In genomic region chr18:62999392-62999791, GRCh38 we compare ENCODE assay signal across 11 cellular contexts.
DNase-seq lines count a peak whose midpoint lies in the region; ATAC-seq, FAIRE-seq and TF ChIP-seq lines count a peak whose summit lies in the region.
"Had no signal": no experiment of that assay in that cellular context is flagged by ENCODE, and none has a peak within 500 bp of the region (broad histone marks: within the 10 kb centered on the region; RNA-seq: fewer than 3 reads in every experiment).

No MANE protein-coding gene starts in this region.

- intact Hi-C loops in HepG2 (cut with micrococcal nuclease; ENCODE audit: unreplicated experiment) = no loop called here

- no peak for ATAC-seq in HepG2
- ATAC-seq in omental fat pad (ENCODE audit: low FRiP score) = peak; percentile 76

- 34% methylated on average over 7 of the region's 7 CpGs for WGBS in liver
- WGBS in HepG2 (ENCODE audit: low lambda C conversion rate) = 33% methylated on average over 7 of the region's 7 CpGs

- TF ChIP-seq EP300 in HepG2 (IDR thresholded peaks at IDR 0.05; ENCODE audit: low read depth in 2 of 2, low read length in 2 of 2) (no peak), HepG2 (CRISPR knock-in tag; IDR thresholded peaks at IDR 0.05; ENCODE audit: borderline replicate concordance) (no peak)

- H3K4me1 ChIP-seq in liver (ENCODE audit: control insufficient read depth in 4 of 4, insufficient read depth in 4 of 4, low read length in 3 of 4) (peaks cover 0 to 4% (median 2%) of the 10 kb centered on the region in 4 donors), HepG2 (ENCODE audit: insufficient read depth, low read length) (0 out of 2 replicates have a peak, but pooled peaks cover 6% of the 10 kb centered on the region)

- TF ChIP-seq POLR2A in HepG2 (IDR thresholded peaks at IDR 0.05; ENCODE audit: insufficient read depth in 1 of 2, low read depth in 2 of 2, low read length in 2 of 2) = no peak

- in situ Hi-C loops in HepG2 (cut with HindIII; ENCODE audit: extremely low pct_ligation_motif_present, low pct_unique_long_range_greater_than_20kb) = loop anchor here (25.0 kb wide), 1 partner anchor 387 kb away; no protein-coding TSS in a partner anchor

- H3K36me3 ChIP-seq in liver (ENCODE audit: control insufficient read depth in 4 of 4, insufficient read depth in 3 of 4, low read depth in 1 of 4, low read length in 3 of 4) (no peaks in the 10 kb centered on the region), HepG2 (replicated peaks in 1 of 2; ENCODE audit: control insufficient read depth in 1 of 2, insufficient read depth in 2 of 2, low read length in 2 of 2) (no peaks in the 10 kb centered on the region)

- BruUV-seq in HepG2 (replicated peaks; lab: Mats Ljungman, UMichigan) = no TSS peak

- FAIRE-seq in HepG2 (lab: Jason Lieb, UNC) (no peak), frontal cortex (lab: Jason Lieb, UNC) (no peak)
- FAIRE-seq: A204.1 had no signal

- H3K9me3 ChIP-seq in liver (ENCODE audit: control insufficient read depth in 4 of 4, low read length in 3 of 4) (no peaks in the 10 kb centered on the region), HepG2 (ENCODE audit: low read length) (no peaks in the 10 kb centered on the region)

- DNase-seq in HepG2 (ENCODE audit: low spot score) (no peak), fibroblast of the aortic adventitia (ENCODE audit: low read depth) (peak; percentile 98), omental fat pad (ENCODE audit: low spot score) (no peak), NK-92 (lab: John Stamatoyannopoulos, UW; ENCODE audit: unreplicated experiment) (no peak), iPS-NIHi7 (ENCODE audit: extremely low spot score) (no peak), frontal cortex (ENCODE audit: low spot score in 2 of 2) (no peak), SIG-M5 (lab: John Stamatoyannopoulos, UW) (no peak)
- DNase-seq: activated CD4-positive, alpha-beta T cell treated with anti-CD3 and anti-CD28 coated beads, Interleukin-2, amount 50 U/mL, for 1 hour; SHP77 had no signal

- TF ChIP-seq RAD21 in liver (IDR thresholded peaks at IDR 0.05) (peak in 1 of 2 donors; percentile 16), HepG2 (CRISPR knock-in tag; IDR thresholded peaks at IDR 0.05) (no peak)

- no peaks in the 10 kb centered on the region for H3K79me2 ChIP-seq in HepG2 (ENCODE audit: insufficient read depth, low read length)

- POLR2A ChIA-PET in HepG2 (lab: Yijun Ruan, JAX) = no interaction called here

- no peaks in the 10 kb centered on the region for H4K20me1 ChIP-seq in HepG2 (ENCODE audit: insufficient read depth, low read length)

- CTCF ChIA-PET in HepG2 (lab: Yijun Ruan, JAX; ENCODE audit: low intra/inter-chr PET ratio, low total read pairs) = no interaction called here

- H3K27me3 ChIP-seq in liver (ENCODE audit: control insufficient read depth in 4 of 4, insufficient read depth in 4 of 4, low read length in 3 of 4) (no peaks in the 10 kb centered on the region), HepG2 (ENCODE audit: control insufficient read depth in 1 of 2, insufficient read depth in 2 of 2, low read length in 2 of 2) (peaks cover 3 to 18% of the 10 kb centered on the region in 2 experiments; a peak in 3 of 5 replicates)

- no peak overlapping the region for H2AFZ ChIP-seq in HepG2 (ENCODE audit: low read length)

- no peak overlapping the region for H3K4me3 ChIP-seq in liver (ENCODE audit: low read depth in 1 of 3, low read length in 3 of 3)
- no peak overlapping the region for H3K4me3 ChIP-seq in HepG2 (replicated peaks in 1 of 3; ENCODE audit: insufficient read depth in 1 of 3, low read depth in 2 of 3, low read length in 3 of 3)
- H3K4me3 ChIP-seq in fibroblast of the aortic adventitia (ENCODE audit: low read depth, low read length) = no peak overlapping the region

- H3K9ac ChIP-seq in liver (ENCODE audit: low read depth in 1 of 2, low read length in 2 of 2) (no peak overlapping the region), HepG2 (ENCODE audit: insufficient read depth, low read depth, low read length) (no peak overlapping the region)

- H3K27ac ChIP-seq in liver (ENCODE audit: low read depth in 1 of 2, low read length in 2 of 2) (peak overlapping the region in 1 of 2 donors; percentile 13), HepG2 (ENCODE audit: extremely low read length, insufficient read depth, low read length) (no peak overlapping the region)

- H3K4me2 ChIP-seq in HepG2 (ENCODE audit: low read depth, low read length) = no peak overlapping the region

- TF ChIP-seq CTCF in liver (IDR thresholded peaks at IDR 0.05; ENCODE audit: low read depth, low read length, missing input control) (no peak), HepG2 (CRISPR knock-in tag; IDR thresholded peaks at IDR 0.05) (no peak), fibroblast of the aortic adventitia (IDR thresholded peaks at IDR 0.05; ENCODE audit: insufficient read depth, low read length) (no peak), omental fat pad (IDR thresholded peaks at IDR 0.05) (no peak)

TF ChIP-seq in liver, 16 proteins besides CTCF, POLR2A, EP300 and RAD21 (continues in another document):
- TF ChIP-seq, protein P1, sequence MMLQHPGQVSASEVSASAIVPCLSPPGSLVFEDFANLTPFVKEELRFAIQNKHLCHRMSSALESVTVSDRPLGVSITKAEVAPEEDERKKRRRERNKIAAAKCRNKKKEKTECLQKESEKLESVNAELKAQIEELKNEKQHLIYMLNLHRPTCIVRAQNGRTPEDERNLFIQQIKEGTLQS (IDR thresholded peaks at IDR 0.05) = no peak
- TF ChIP-seq RXRA (IDR thresholded peaks at IDR 0.05) = peak in 1 of 2 donors; percentile 63
- no peak for TF ChIP-seq TAF1 (conservative IDR thresholded peaks at IDR 0.05)
- TF ChIP-seq JUND (IDR thresholded peaks at IDR 0.05) = peak; percentile 63 to 82
- peak; percentile 21 for TF ChIP-seq FOXA2 (IDR thresholded peaks at IDR 0.05)
- TF ChIP-seq ZBTB33 (IDR thresholded peaks at IDR 0.05) = no peak
- TF ChIP-seq MAX (IDR thresholded peaks at IDR 0.05) = peak; percentile 21
- no peak for TF ChIP-seq FOXA1 (IDR thresholded peaks at IDR 0.05)
- no peak for TF ChIP-seq HNF4G (IDR thresholded peaks at IDR 0.05)
- peak; percentile 62 for TF ChIP-seq YY1 (IDR thresholded peaks at IDR 0.05)

TF ChIP-seq in HepG2, 621 proteins besides CTCF, POLR2A, EP300 and RAD21:
- TF ChIP-seq ZNF660 (CRISPR knock-in tag; IDR thresholded peaks at IDR 0.05; ENCODE audit: borderline replicate concordance, low read depth) (no peak), ZNF850 (CRISPR knock-in tag; conservative IDR thresholded peaks at IDR 0.05) (no peak), ZKSCAN8 (CRISPR knock-in tag; IDR thresholded peaks at IDR 0.05; ENCODE audit: borderline replicate concordance) (no peak)
TF ChIP-seq in HepG2: peak in this region for 0.
